15 cellular contexts compared by ENCODE assay signal in the genomic region with DNA sequence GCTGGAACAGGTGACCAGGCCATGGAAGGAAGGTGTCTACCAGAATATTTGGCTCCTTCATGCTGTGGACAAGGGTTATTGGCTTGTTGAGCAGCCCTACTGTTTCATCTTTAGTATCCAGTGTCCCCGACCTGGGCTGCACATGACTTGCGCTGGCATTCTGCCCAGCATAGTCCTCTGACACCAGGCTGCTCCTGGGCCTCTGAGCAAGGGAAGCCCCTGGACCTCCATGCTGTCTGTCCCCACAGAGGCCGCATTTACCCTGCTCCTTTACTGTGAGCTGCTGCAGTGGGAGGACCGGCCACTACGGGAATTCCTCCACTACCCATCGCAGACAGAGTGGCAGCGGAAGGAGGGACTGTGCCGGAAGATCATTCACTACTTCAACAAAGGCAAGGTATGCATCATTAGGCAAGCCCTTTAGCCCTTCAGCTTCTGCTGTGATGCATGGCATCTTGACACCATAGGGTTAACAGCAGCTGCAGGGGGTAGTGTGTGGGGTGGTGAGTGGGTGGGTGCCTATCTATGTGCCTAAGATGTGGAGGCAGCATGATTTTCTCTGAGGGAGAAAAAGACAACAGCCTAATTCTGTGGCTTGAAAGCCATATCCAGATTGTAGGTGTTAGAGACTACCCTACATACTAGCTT. TPM values are rescaled to one million over a fixed set of nuclear protein-coding genes. Genes with fewer than 3 reads are reported as not detected.
DNase-seq lines count a peak whose midpoint lies in the region; ATAC-seq and TF ChIP-seq lines count a peak whose summit lies in the region.
"Had no signal": no experiment of that assay in that cellular context is flagged by ENCODE, and none has a peak within 500 bp of the region (broad histone marks: within the 10 kb centered on the region; RNA-seq: fewer than 3 reads in every experiment).

No MANE protein-coding gene starts in this region.

- H3K36me3 ChIP-seq in left ventricle myocardium inferior: peaks cover 6% of the 10 kb centered on the region
- H3K36me3 ChIP-seq in stomach: no peaks in the 10 kb centered on the region
- H3K36me3 ChIP-seq: gastrocnemius medialis had no signal

- H3K27ac Mint-ChIP-seq in stimulated activated effector memory CD8-positive, alpha-beta T cell treated with anti-CD3 and anti-CD28 coated beads, Interleukin-12 subunit alpha, Interleukin-12 subunit beta, amount 100 ng/mL, for 72 hours: no peak overlapping the region
- H3K27ac Mint-ChIP-seq: activated CD4-positive, alpha-beta memory T cell treated with anti-CD3 and anti-CD28 coated beads, Interleukin-2, amount 10 ng/mL, durations not matched to agents 7 days and 5 days; activated naive CD8-positive, alpha-beta T cell treated with anti-CD3 and anti-CD28 coated beads, Interleukin-2, amount 10 ng/mL, durations not matched to agents 7 days and 5 days; naive B cell had no signal

- H3K4me3 Mint-ChIP-seq in stimulated activated effector memory CD8-positive, alpha-beta T cell treated with anti-CD3 and anti-CD28 coated beads, Interleukin-12 subunit alpha, Interleukin-12 subunit beta, amount 100 ng/mL, for 72 hours: no peak overlapping the region
- H3K4me3 Mint-ChIP-seq: activated CD4-positive, alpha-beta memory T cell treated with anti-CD3 and anti-CD28 coated beads, Interleukin-2, amount 10 ng/mL, durations not matched to agents 7 days and 5 days; activated naive CD8-positive, alpha-beta T cell treated with anti-CD3 and anti-CD28 coated beads, Interleukin-2, amount 10 ng/mL, durations not matched to agents 7 days and 5 days; naive B cell had no signal

- DNase-seq in HK-2 (ENCODE audit: unreplicated experiment) (peak; percentile 46), astrocyte of the hippocampus (ENCODE audit: low read depth, low spot score) (peak; percentile 39), left ventricle myocardium inferior (peak; percentile 22), stomach (no peak), NCI-H2227 (lab: John Stamatoyannopoulos, UW; ENCODE audit: unreplicated experiment) (no peak)
- DNase-seq in stimulated activated CD4-positive, alpha-beta T cell treated with anti-CD3 and anti-CD28 coated beads, Interleukin-4, amount 100 ng/mL, for 24 hours: no peak
- DNase-seq in stimulated activated effector memory CD8-positive, alpha-beta T cell treated with anti-CD3 and anti-CD28 coated beads, Interleukin-12 subunit alpha, Interleukin-12 subunit beta, amount 100 ng/mL, for 72 hours (ENCODE audit: low spot score in 2 of 2): no peak
- DNase-seq in stimulated activated CD4-positive, alpha-beta T cell treated with anti-CD3 and anti-CD28 coated beads, Interleukin-4, amount 100 ng/mL, for 1 hour: no peak
- DNase-seq: activated CD4-positive, alpha-beta memory T cell treated with anti-CD3 and anti-CD28 coated beads, Interleukin-2, amount 10 ng/mL, durations not matched to agents 7 days and 5 days; activated naive CD8-positive, alpha-beta T cell treated with anti-CD3 and anti-CD28 coated beads, Interleukin-2, amount 10 ng/mL, durations not matched to agents 7 days and 5 days; gastrocnemius medialis; naive B cell; NCI-H510A treated with DMSO at 0.1 percent for 48 hours; stimulated activated CD4-positive, alpha-beta T cell treated with anti-CD3 and anti-CD28 coated beads, Interleukin-1b, Interleukin-23, amount 100 ng/mL, for 48 hours had no signal

- H3K4me1 ChIP-seq in left ventricle myocardium inferior (peaks cover 22% of the 10 kb centered on the region), stomach (peaks cover 6 to 27% (median 14%) of the 10 kb centered on the region in 4 donors)
- H3K4me1 ChIP-seq: gastrocnemius medialis had no signal

- no peaks in the 10 kb centered on the region for H3K36me3 Mint-ChIP-seq in stimulated activated effector memory CD8-positive, alpha-beta T cell treated with anti-CD3 and anti-CD28 coated beads, Interleukin-12 subunit alpha, Interleukin-12 subunit beta, amount 100 ng/mL, for 72 hours
- H3K36me3 Mint-ChIP-seq: naive B cell had no signal

- intact Hi-C loops in left ventricle myocardium inferior (cut with micrococcal nuclease) (no loop called here), stomach (cut with DNase I; ENCODE audit: low total_unique reads) (no loop called here)

- TF ChIP-seq CTCF in left ventricle myocardium inferior (IDR thresholded peaks at IDR 0.05; ENCODE audit: borderline replicate concordance) (no peak), stomach (IDR thresholded peaks at IDR 0.05) (no peak)

- TF ChIP-seq EP300 in stomach (IDR thresholded peaks at IDR 0.05): no peak

- 86 to 92% (median 91%) methylated on average over 8 of the region's 8 CpGs for WGBS in stomach, 5 donors

- H3K4me3 ChIP-seq in left ventricle myocardium inferior (no peak overlapping the region), stomach (no peak overlapping the region)
- H3K4me3 ChIP-seq: gastrocnemius medialis had no signal

- no peaks in the 10 kb centered on the region for H3K9me3 Mint-ChIP-seq in stimulated activated effector memory CD8-positive, alpha-beta T cell treated with anti-CD3 and anti-CD28 coated beads, Interleukin-12 subunit alpha, Interleukin-12 subunit beta, amount 100 ng/mL, for 72 hours
- H3K9me3 Mint-ChIP-seq: activated CD4-positive, alpha-beta memory T cell treated with anti-CD3 and anti-CD28 coated beads, Interleukin-2, amount 10 ng/mL, durations not matched to agents 7 days and 5 days; naive B cell had no signal

- no peaks in the 10 kb centered on the region for H3K27me3 ChIP-seq in left ventricle myocardium inferior (ENCODE audit: low read depth)
- H3K27me3 ChIP-seq in stomach: no peaks in the 10 kb centered on the region
- H3K27me3 ChIP-seq: gastrocnemius medialis had no signal

- H3K9me3 ChIP-seq in left ventricle myocardium inferior (replicated peaks) (no peaks in the 10 kb centered on the region), stomach (no peaks in the 10 kb centered on the region)
- H3K9me3 ChIP-seq: gastrocnemius medialis had no signal

- ATAC-seq in stimulated activated effector memory CD8-positive, alpha-beta T cell treated with anti-CD3 and anti-CD28 coated beads, Interleukin-12 subunit alpha, Interleukin-12 subunit beta, amount 100 ng/mL, for 72 hours: no peak

- no peaks in the 10 kb centered on the region for H3K4me1 Mint-ChIP-seq in stimulated activated effector memory CD8-positive, alpha-beta T cell treated with anti-CD3 and anti-CD28 coated beads, Interleukin-12 subunit alpha, Interleukin-12 subunit beta, amount 100 ng/mL, for 72 hours
- H3K4me1 Mint-ChIP-seq: activated CD4-positive, alpha-beta memory T cell treated with anti-CD3 and anti-CD28 coated beads, Interleukin-2, amount 10 ng/mL, durations not matched to agents 7 days and 5 days; activated naive CD8-positive, alpha-beta T cell treated with anti-CD3 and anti-CD28 coated beads, Interleukin-2, amount 10 ng/mL, durations not matched to agents 7 days and 5 days; naive B cell had no signal

- H3K27ac ChIP-seq in left ventricle myocardium inferior (replicated peaks) (peak overlapping the region; percentile 27), stomach (peak overlapping the region in 4 of 5 donors; percentile 26 to 70 (median 57))
- H3K27ac ChIP-seq: gastrocnemius medialis, KMS-11 had no signal

- no peak for TF ChIP-seq POLR2A in stomach (IDR thresholded peaks at IDR 0.05)

RNA-seq across cellular contexts. Expression of a gene that starts 44.0 kb away (rescaled TPM):
- total RNA-seq in left ventricle myocardium inferior (48.5 TPM), stomach (10 to 100 TPM in 3 of 5 donors, 1 to 10 TPM in 1, under 1 TPM in 1; 0.58 to 76.4 (median 30.4) TPM)
- polyA plus RNA-seq in stomach: 10 to 100 TPM; 31.8 to 57.9 (median 47.2) TPM

RNA-seq across cellular contexts. Expression of a gene that starts 50.0 kb away (rescaled TPM):
- total RNA-seq in left ventricle myocardium inferior: 12.5 TPM
- 10 to 100 TPM; 15.8 to 34.5 (median 18.3) TPM for total RNA-seq in stomach
- 10 to 100 TPM in 2 of 3 donors, 1 to 10 TPM in 1; 9.3 to 12.4 (median 10.5) TPM for polyA plus RNA-seq in stomach

Comparison
In these comparisons a context has a peak if more than half of its experiments do, and no peak if none do; other contexts are left out.
1. DNase-seq: peak in HK-2 (single experiment), astrocyte of the hippocampus (single experiment) and left ventricle myocardium inferior (single experiment); none in stomach (single experiment), NCI-H2227 (single experiment), stimulated activated CD4-positive, alpha-beta T cell treated with anti-CD3 and anti-CD28 coated beads, Interleukin-4, amount 100 ng/mL, for 24 hours (single experiment), stimulated activated effector memory CD8-positive, alpha-beta T cell treated with anti-CD3 and anti-CD28 coated beads, Interleukin-12 subunit alpha, Interleukin-12 subunit beta, amount 100 ng/mL, for 72 hours (0 of 2) and stimulated activated CD4-positive, alpha-beta T cell treated with anti-CD3 and anti-CD28 coated beads, Interleukin-4, amount 100 ng/mL, for 1 hour (single experiment).